8 cellular contexts compared by ENCODE assay signal in genomic region chr5:33441241-33441844, GRCh38. TPM values are rescaled to one million over a fixed set of nuclear protein-coding genes. Genes with fewer than 3 reads are reported as not detected.
DNase-seq lines count a peak whose midpoint lies in the region; ATAC-seq lines count a peak whose summit lies in the region.

No MANE protein-coding gene starts in this region.

- H3K36me3 ChIP-seq in iPS-18a (ENCODE audit: control insufficient read depth, low read depth, low read length): peaks cover 21% of the 10 kb centered on the region

- H3K4me1 ChIP-seq in iPS-18a (ENCODE audit: control insufficient read depth, low read depth, low read length): peaks cover 25% of the 10 kb centered on the region

- H3K4me3 ChIP-seq in iPS-18a (ENCODE audit: low read length): peak overlapping the region; percentile 99

- H3K9ac ChIP-seq in iPS-18a (ENCODE audit: low read length): peak overlapping the region; percentile 99

- peak; percentile 19 for ATAC-seq in HG03521 (IDR thresholded peaks at IDR 0.05; ENCODE audit: unreplicated experiment)

- no peaks in the 10 kb centered on the region for H3K27me3 ChIP-seq in iPS-18a (ENCODE audit: control insufficient read depth, insufficient read depth, low read length)

- H3K27ac ChIP-seq in iPS-18a (ENCODE audit: low read length): peak overlapping the region; percentile 98

- no peaks in the 10 kb centered on the region for H3K9me3 ChIP-seq in iPS-18a (ENCODE audit: control insufficient read depth, low read depth, low read length)

- DNase-seq in activated CD4-positive, alpha-beta T cell treated with anti-CD3 and anti-CD28 coated beads for 24 hours (ENCODE audit: low read depth in 2 of 2): peak; percentile 10 to 12
- DNase-seq in activated CD4-positive, alpha-beta T cell treated with anti-CD3 and anti-CD28 coated beads for 1 hour: no peak
- DNase-seq in RPMI7951 (ENCODE audit: low read depth) (peak; percentile 76), amniotic epithelial cell (ENCODE audit: low read depth) (peak; percentile 76), NCI-H1048 (lab: John Stamatoyannopoulos, UW) (no peak)
- DNase-seq in stimulated activated CD4-positive, alpha-beta T cell treated with anti-CD3 and anti-CD28 coated beads, Interleukin-2, amount 100 ng/mL, for 48 hours: peak; percentile 15 to 32

RNA-seq across cellular contexts. Expression of gene TARS1, which starts 0.6 kb away (rescaled TPM):
- total RNA-seq in RPMI7951 (2014; rRNA removed; shearing (Covaris generic)): 172 and 195 TPM in 2 replicates

Comparison
In these comparisons a context has a peak if more than half of its experiments do, and no peak if none do; other contexts are left out.
1. DNase-seq: peak in activated CD4-positive, alpha-beta T cell treated with anti-CD3 and anti-CD28 coated beads for 24 hours (2 of 2), RPMI7951 (single experiment), amniotic epithelial cell (single experiment) and stimulated activated CD4-positive, alpha-beta T cell treated with anti-CD3 and anti-CD28 coated beads, Interleukin-2, amount 100 ng/mL, for 48 hours (2 of 2); none in activated CD4-positive, alpha-beta T cell treated with anti-CD3 and anti-CD28 coated beads for 1 hour (single experiment) and NCI-H1048 (single experiment).